23 cellular contexts compared by ENCODE assay signal in the genomic region with DNA sequence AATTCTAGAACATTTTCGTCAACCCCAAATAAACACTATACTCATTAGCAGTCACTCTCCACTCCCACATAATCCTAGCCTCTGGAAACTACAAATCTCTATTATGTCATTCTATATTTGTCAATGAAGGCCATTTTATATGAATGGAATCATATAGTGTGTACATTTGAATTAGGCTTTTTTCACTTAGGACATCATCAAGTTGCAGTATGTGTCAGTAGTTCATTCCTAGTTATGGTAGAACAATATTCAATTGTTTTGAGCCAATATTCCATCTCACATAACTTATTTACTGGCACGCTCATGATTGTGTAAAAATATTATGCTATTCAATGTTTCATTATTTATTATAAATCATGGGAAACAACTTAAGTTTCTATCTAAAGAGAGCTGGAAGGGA.
"Had no signal": no experiment of that assay in that cellular context is flagged by ENCODE, and none has a peak within 500 bp of the region (broad histone marks: within the 10 kb centered on the region; RNA-seq: fewer than 3 reads in every experiment).

No MANE protein-coding gene starts in this region.

- FAIRE-seq: urothelium cell line had no signal

- DNase-seq: stimulated activated CD4-positive, alpha-beta T cell treated with anti-CD3 and anti-CD28 coated beads, Interleukin-2, amount 100 ng/mL, for 48 hours; stimulated activated CD4-positive, alpha-beta T cell treated with anti-CD3 and anti-CD28 coated beads, Interleukin-4, amount 100 ng/mL, for 1 hour; stimulated activated CD4-positive, alpha-beta T cell treated with anti-CD3 and anti-CD28 coated beads, Interleukin-4, amount 100 ng/mL, for 24 hours; stimulated activated CD4-positive, alpha-beta T cell treated with anti-CD3 and anti-CD28 coated beads, Interleukin-4, amount 100 ng/mL, for 4 hours; stimulated activated CD8-positive, alpha-beta memory T cell treated with anti-CD3 and anti-CD28 coated beads, Interleukin-4, amount 100 ng/mL, for 48 hours; stimulated activated naive B cell treated with anti-CD40 and anti-IgM and Interleukin-4, amounts not matched to agents 10 μg/mL and 1 μg/mL and 100 μg/mL, for 72 hours; stimulated activated naive CD4-positive, alpha-beta T cell; stimulated activated naive CD4-positive, alpha-beta T cell treated with Interleukin-2 at 50 U/mL for 16 hours; stimulated activated naive CD8-positive, alpha-beta T cell treated with anti-CD3 and anti-CD28 coated beads, Interleukin-15, amount 100 ng/mL, for 72 hours; stimulated activated naive CD8-positive, alpha-beta T cell treated with anti-CD3 and anti-CD28 coated beads, Interleukin-15, Interleukin-2, amounts not matched to agents 100 U/mL and 50 U/mL, for 24 hours; stomach; substantia nigra; testis; thyroid gland; tibial artery; transverse colon; trophoblast cell; upper lobe of left lung; upper lobe of right lung; uterus had no signal

- ATAC-seq: stimulated activated effector memory CD8-positive, alpha-beta T cell treated with anti-CD3 and anti-CD28 coated beads, Interleukin-12 subunit alpha, Interleukin-12 subunit beta, amount 100 ng/mL, for 72 hours; stimulated activated memory B cell treated with anti-CD40 and anti-IgM and Interleukin-4, amounts not matched to agents 10 μg/mL and 1 μg/mL and 100 μg/mL, for 72 hours; stimulated activated naive B cell treated with anti-CD40 and anti-IgM and Interleukin-4, amounts not matched to agents 10 μg/mL and 1 μg/mL and 100 μg/mL, for 72 hours; stimulated activated naive CD8-positive, alpha-beta T cell treated with anti-CD3 and anti-CD28 coated beads, Interleukin-15, amount 100 ng/mL, for 72 hours; stimulated activated naive CD8-positive, alpha-beta T cell treated with anti-CD3 and anti-CD28 coated beads, Interleukin-15, Interleukin-2, amounts not matched to agents 100 U/mL and 50 U/mL, for 24 hours; upper lobe of right lung had no signal
